Comparison of ENCODE assay signal across 1 cellular context in the genomic region with DNA sequence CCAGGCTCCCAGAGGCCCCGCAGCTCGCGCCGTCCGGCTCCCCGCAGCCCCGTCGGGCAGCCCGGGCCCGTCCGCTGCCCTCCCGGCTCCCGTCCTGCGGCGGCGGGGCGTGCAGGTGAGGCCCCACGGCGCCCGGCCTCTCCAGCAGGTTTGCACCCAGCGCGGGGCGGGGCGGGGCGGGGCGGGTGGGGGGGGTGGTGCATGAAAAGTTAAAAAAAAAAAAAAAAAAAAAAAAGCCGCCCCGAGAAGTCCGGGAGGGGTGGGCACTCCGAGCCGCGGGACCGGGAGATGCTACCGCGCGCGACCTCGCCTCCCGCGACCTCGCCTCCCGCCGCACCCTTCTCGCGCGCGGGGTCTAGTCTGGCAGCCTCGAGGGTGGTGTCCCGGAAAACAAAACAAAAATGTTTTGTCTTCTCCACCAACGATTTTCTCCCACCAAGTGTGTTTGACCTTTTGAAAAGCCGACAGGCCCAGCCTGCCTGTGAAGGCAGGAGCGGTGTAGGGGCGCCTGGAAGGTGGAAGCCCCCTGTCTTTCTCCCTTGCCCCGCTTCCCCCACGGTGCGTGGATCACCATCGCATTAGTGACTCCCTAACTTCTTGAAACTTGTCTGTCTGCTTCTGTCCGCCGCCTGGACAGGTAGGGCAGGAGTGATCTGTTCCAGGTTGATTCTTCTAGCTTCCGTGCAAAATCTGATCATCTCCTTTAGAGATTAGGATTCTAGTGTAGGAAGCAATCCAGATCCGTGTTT.
TF ChIP-seq lines count a peak whose summit lies in the region.

No MANE protein-coding gene starts in this region.

TF ChIP-seq in K562, 482 proteins besides CTCF, POLR2A, EP300 and RAD21 (continued from another document):
- TF ChIP-seq CEBPZ (IDR thresholded peaks at IDR 0.05; ENCODE audit: borderline replicate concordance, low read depth, low read length) (no peak), MTA3 (IDR thresholded peaks at IDR 0.05; ENCODE audit: borderline replicate concordance) (no peak), MTA2 (IDR thresholded peaks at IDR 0.05; ENCODE audit: low read depth) (no peak), RBM39 (optimal IDR thresholded peaks at IDR 0.05; ENCODE audit: low read depth, low read length) (no peak), KDM5B (IDR thresholded peaks at IDR 0.05; ENCODE audit: insufficient replicate concordance, low read depth, low read length) (peak; percentile 40), NONO (IDR thresholded peaks at IDR 0.05; ENCODE audit: low read depth in 2 of 2, low read length in 1 of 2) (peak in 1 of 2 experiments; percentile 73; a peak in 1 of 4 replicates), CBX2 (IDR thresholded peaks at IDR 0.05; ENCODE audit: insufficient read depth, low read length, poor library complexity, severe bottlenecking) (peak; percentile 86), ZBTB9 (CRISPR knock-in tag; IDR thresholded peaks at IDR 0.05) (no peak), ZC3H4 (CRISPR knock-in tag; IDR thresholded peaks at IDR 0.05; ENCODE audit: borderline replicate concordance) (no peak), ARID2 (IDR thresholded peaks at IDR 0.05) (no peak), GATAD2B (IDR thresholded peaks at IDR 0.05; ENCODE audit: borderline replicate concordance) (0 out of 2 replicates have a peak, but pooled peaks have one; percentile 86), ZNF384 (IDR thresholded peaks at IDR 0.05; ENCODE audit: low read depth, low read length) (peak; percentile 68)
- TF ChIP-seq, protein P1, sequence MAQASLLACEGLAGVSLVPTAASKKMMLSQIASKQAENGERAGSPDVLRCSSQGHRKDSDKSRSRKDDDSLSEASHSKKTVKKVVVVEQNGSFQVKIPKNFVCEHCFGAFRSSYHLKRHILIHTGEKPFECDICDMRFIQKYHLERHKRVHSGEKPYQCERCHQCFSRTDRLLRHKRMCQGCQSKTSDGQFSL (CRISPR knock-in tag; IDR thresholded peaks at IDR 0.05) = peak; percentile 4; the same call in 1 of the 2 replicates
- TF ChIP-seq, protein P1 (tag; IDR thresholded peaks at IDR 0.05) = peak in 1 of 2 experiments; percentile 9; a peak in 1 of 4 replicates
